19 cellular contexts compared by ENCODE assay signal in genomic region chr17:9055281-9055680, GRCh38. TPM values are rescaled to one million over a fixed set of nuclear protein-coding genes. Genes with fewer than 3 reads are reported as not detected.
DNase-seq lines count a peak whose midpoint lies in the region; FAIRE-seq and TF ChIP-seq lines count a peak whose summit lies in the region.
"Had no signal": no experiment of that assay in that cellular context is flagged by ENCODE, and none has a peak within 500 bp of the region (broad histone marks: within the 10 kb centered on the region; RNA-seq: fewer than 3 reads in every experiment).

No MANE protein-coding gene starts in this region.

- peak overlapping the region; percentile 59 to 66 for H3K4me2 ChIP-seq in H1 (ENCODE audit: insufficient read depth in 1 of 2, low read depth in 2 of 2, low read length in 2 of 2)
- H3K4me2 ChIP-seq: A549, BLaER1 had no signal

- peak overlapping the region; percentile 68 for H2BK20ac ChIP-seq in H1 (ENCODE audit: low read length)

- CTCF ChIA-PET in H1 (lab: Charles Lee; ENCODE audit: partially characterized antibody) = no interaction called here

- H3K9me3 Mint-ChIP-seq in activated T-cell treated with anti-CD3 and anti-CD28 coated beads, Interleukin-2, amount 50 U/mL, for 24 hours = no peaks in the 10 kb centered on the region
- H3K9me3 Mint-ChIP-seq: CD14-positive monocyte; CD4-positive, alpha-beta memory T cell had no signal

- no peak for TF ChIP-seq RAD21 in H1 (IDR thresholded peaks at IDR 0.05 in 1 of 2, conservative IDR thresholded peaks at IDR 0.05 in 1 of 2; ENCODE audit: low read depth in 2 of 2, low read length in 2 of 2)

- H4K20me1 ChIP-seq in H1 (replicated peaks in 1 of 2; ENCODE audit: control insufficient read depth in 1 of 2, insufficient read depth in 2 of 2, low read length in 2 of 2) = no peaks in the 10 kb centered on the region
- H4K20me1 ChIP-seq: BLaER1 had no signal

- H2AFZ ChIP-seq in H1 (ENCODE audit: low read length) = no peak overlapping the region
- H2AFZ ChIP-seq: GM23248 had no signal

- peaks cover 2% of the 10 kb centered on the region for H3K23me2 ChIP-seq in H1 (ENCODE audit: low read depth, low read length)

- H2AK5ac ChIP-seq in H1 (ENCODE audit: low read depth, low read length) = peak overlapping the region; percentile 99

- peak overlapping the region; percentile 8 for H2BK120ac ChIP-seq in H1 (replicated peaks; ENCODE audit: low read depth, low read length)

- peak overlapping the region in 1 of 4 experiments; percentile 52; a peak in 1 of 8 replicates for H3K4me3 ChIP-seq in H1 (ENCODE audit: extremely low read depth in 1 of 4, insufficient read depth in 2 of 4, low read depth in 3 of 4, low read length in 4 of 4)
- peak overlapping the region; percentile 49; the same call in 1 of the 2 replicates for H3K4me3 ChIP-seq in iPS-20b (ENCODE audit: low read length)
- H3K4me3 ChIP-seq: A549, BLaER1, GM23248 had no signal

- no peak overlapping the region for H3K23ac ChIP-seq in H1 (ENCODE audit: insufficient read length)

- no peak overlapping the region for H4K8ac ChIP-seq in H1 (ENCODE audit: extremely low read depth, insufficient read depth, low read length)

- H2BK5ac ChIP-seq in H1 (ENCODE audit: low read depth, low read length) = peak overlapping the region; percentile 86; the same call in 1 of the 2 replicates

- POLR2A ChIA-PET in H1 (lab: Charles Lee; ENCODE audit: partially characterized antibody) = interaction anchor here (1.0 to 1.1 kb wide), 2 partner anchors 19 to 61 kb away, joined by 3 read pairs; no protein-coding TSS in a partner anchor

- H3K79me2 ChIP-seq in H1 (ENCODE audit: control insufficient read depth in 1 of 2, insufficient read depth in 2 of 2, low read length in 2 of 2) = no peaks in the 10 kb centered on the region

- peak overlapping the region; percentile 96 for H3K18ac ChIP-seq in H1 (ENCODE audit: extremely low read depth, low read length)

- no peaks in the 10 kb centered on the region for H3K4me1 Mint-ChIP-seq in activated T-cell treated with anti-CD3 and anti-CD28 coated beads, Interleukin-2, amount 50 U/mL, for 24 hours (ENCODE audit: low read depth)
- H3K4me1 Mint-ChIP-seq: CD14-positive monocyte; CD4-positive, alpha-beta memory T cell had no signal

- H3K9ac ChIP-seq in H1 (replicated peaks in 1 of 4; ENCODE audit: extremely low read depth in 1 of 4, low read depth in 3 of 4, low read length in 3 of 4) = no peak overlapping the region
- no peak overlapping the region for H3K9ac ChIP-seq in iPS-20b (ENCODE audit: low read depth, low read length)
- H3K9ac ChIP-seq: BLaER1, GM23248 had no signal

- no peak for FAIRE-seq in H1 (lab: Jason Lieb, UNC)
- no peak for FAIRE-seq in urothelium cell line (lab: Jason Lieb, UNC)
- FAIRE-seq: A549, GM12892, GM18507, HTR-8/SVneo had no signal

- no peak for TF ChIP-seq POLR2A in H1 (IDR thresholded peaks at IDR 0.05; ENCODE audit: control extremely low read depth in 1 of 2, low read depth in 2 of 2, low read length in 2 of 2)

- H3K4me1 ChIP-seq in H1 (replicated peaks in 1 of 4; ENCODE audit: control insufficient read depth in 3 of 4, insufficient read depth in 4 of 4, low read length in 3 of 4) (peaks cover 10 to 31% (median 25%) of the 10 kb centered on the region in 4 experiments), iPS-20b (ENCODE audit: insufficient read depth, low read length) (peaks cover 24% of the 10 kb centered on the region)
- H3K4me1 ChIP-seq: BLaER1 had no signal

- H3K36me3 ChIP-seq in H1 (ENCODE audit: control insufficient read depth in 2 of 4, insufficient read depth in 4 of 4, low read length in 3 of 4) (no peaks in the 10 kb centered on the region), iPS-20b (ENCODE audit: insufficient read depth, low read depth, low read length) (no peaks in the 10 kb centered on the region)
- H3K36me3 ChIP-seq: BLaER1 had no signal

- H4K91ac ChIP-seq in H1 (replicated peaks; ENCODE audit: insufficient read length, low read length) = peak overlapping the region; percentile 71

- whole genome bisulfite sequencing in H1 (ENCODE audit: extremely low coverage in 1 of 2, insufficient coverage in 1 of 2, insufficient read length in 1 of 2, insufficient replicate concordance in 2 of 2, low coverage in 1 of 2, low lambda C conversion rate in 2 of 2, missing lambda C conversion rate in 1 of 2), 2 experiments = 85% methylated on average over 4 of the region's 4 CpGs; no CpG with 5 or more reads in 1 of the 2 experiments

- no peaks in the 10 kb centered on the region for H3K9me3 ChIP-seq in H1 (ENCODE audit: insufficient read depth in 2 of 2, low read depth in 1 of 2, low read length in 1 of 2)
- H3K9me3 ChIP-seq in iPS-20b (ENCODE audit: insufficient read depth, low read depth, low read length) = no peaks in the 10 kb centered on the region
- H3K9me3 ChIP-seq: A549, BLaER1 had no signal

- no peak overlapping the region for H4K5ac ChIP-seq in H1 (ENCODE audit: insufficient read length, low read depth, low read length)

- H3K27ac ChIP-seq in H1 (ENCODE audit: low read depth, low read length) (no peak overlapping the region), iPS-20b (ENCODE audit: low read length) (no peak overlapping the region), caudate nucleus (ENCODE audit: low read depth, low read length) (no peak overlapping the region)
- H3K27ac ChIP-seq: 22Rv1, A549, BLaER1, GM23248 had no signal

- peaks cover 6% of the 10 kb centered on the region for H3K27me3 Mint-ChIP-seq in activated T-cell treated with anti-CD3 and anti-CD28 coated beads, Interleukin-2, amount 50 U/mL, for 24 hours

- H3K36me3 Mint-ChIP-seq in activated T-cell treated with anti-CD3 and anti-CD28 coated beads, Interleukin-2, amount 50 U/mL, for 24 hours (ENCODE audit: low read depth) = no peaks in the 10 kb centered on the region
- H3K36me3 Mint-ChIP-seq: CD14-positive monocyte; CD4-positive, alpha-beta memory T cell had no signal

- DNase-seq in activated T-cell treated with anti-CD3 and anti-CD28 coated beads, Interleukin-2, amount 50 U/mL, for 24 hours = peak; percentile 5
- DNase-seq in activated T-cell treated with anti-CD3 and anti-CD28 coated beads, Interleukin-2, amount 50 U/mL, for 48 hours = no peak
- no peak for DNase-seq in H1 (ENCODE audit: low read depth in 1 of 2, low spot score in 2 of 2)
- no peak for DNase-seq in urothelium cell line (ENCODE audit: low spot score)
- no peak for DNase-seq in activated CD4-positive, alpha-beta T cell treated with anti-CD3 and anti-CD28 coated beads, Interleukin-2, amount 50 U/mL, for 1 hour
- DNase-seq in caudate nucleus (lab: John Stamatoyannopoulos, UW) = no peak
- DNase-seq: CD4-positive, alpha-beta memory T cell; DMS153; DMS79; GDM1; GM23248 had no signal

- no peak for TF ChIP-seq EP300 in H1 (IDR thresholded peaks at IDR 0.05; ENCODE audit: borderline replicate concordance in 1 of 2, low read depth in 2 of 2, low read length in 2 of 2)

- no peak overlapping the region for H3K27ac Mint-ChIP-seq in activated T-cell treated with anti-CD3 and anti-CD28 coated beads, Interleukin-2, amount 50 U/mL, for 24 hours
- H3K27ac Mint-ChIP-seq: CD4-positive, alpha-beta memory T cell had no signal

- H2BK15ac ChIP-seq in H1 (ENCODE audit: low read length) = peak overlapping the region; percentile 6

- no peak overlapping the region for H3K56ac ChIP-seq in H1 (replicated peaks; ENCODE audit: insufficient read length, low read depth, low read length)

- no peaks in the 10 kb centered on the region for H3K79me1 ChIP-seq in H1 (ENCODE audit: low read depth, low read length)

- H3K27me3 ChIP-seq in H1 (replicated peaks in 1 of 4; ENCODE audit: control insufficient read depth in 3 of 4, extremely low read depth in 1 of 4, insufficient read depth in 3 of 4, low read length in 3 of 4) (peaks cover 3 to 37% (median 32%) of the 10 kb centered on the region in 4 experiments), iPS-20b (ENCODE audit: insufficient read depth, low read length) (peaks cover 65% of the 10 kb centered on the region)
- H3K27me3 ChIP-seq: BLaER1 had no signal

- no peak overlapping the region for H3K4me3 Mint-ChIP-seq in activated T-cell treated with anti-CD3 and anti-CD28 coated beads, Interleukin-2, amount 50 U/mL, for 24 hours
- H3K4me3 Mint-ChIP-seq: CD14-positive monocyte; CD4-positive, alpha-beta memory T cell had no signal

- TF ChIP-seq CTCF in H1 (IDR thresholded peaks at IDR 0.05; ENCODE audit: control extremely low read depth in 1 of 3, insufficient read depth in 1 of 3, low read depth in 1 of 3, low read length in 3 of 3) = no peak

- H3K4ac ChIP-seq in H1 (replicated peaks; ENCODE audit: insufficient read length, low read depth, low read length) = peak overlapping the region; percentile 16

- H3K14ac ChIP-seq in H1 (ENCODE audit: insufficient read length) = no peak overlapping the region

- H2BK12ac ChIP-seq in H1 (ENCODE audit: low read depth, low read length) = peak overlapping the region; percentile 100

TF ChIP-seq in H1, 55 proteins besides CTCF, POLR2A, EP300 and RAD21:
- TF ChIP-seq YY1 (IDR thresholded peaks at IDR 0.05; ENCODE audit: low read depth, low read length) (no peak), BCL11A (IDR thresholded peaks at IDR 0.05; ENCODE audit: low read depth in 2 of 2, low read length in 2 of 2) (no peak), ATF3 (IDR thresholded peaks at IDR 0.05; ENCODE audit: insufficient read depth, low read depth, low read length) (no peak), POU5F1 (IDR thresholded peaks at IDR 0.05; ENCODE audit: low read depth, low read length) (no peak)

RNA-seq across cellular contexts. Expression of gene NTN1, which starts 34.0 kb away (rescaled TPM):
- total RNA-seq in H1 (2021; fragmentation: NEBNext Ultra II Directional; extraction: Animal tissue kit (Norgen Biotek cat#: 25700)) = 2.0 and 2.3 TPM in 2 replicates
- polyA plus RNA-seq in H1 (2011; rRNA removed) = 2.0 and 3.6 TPM in 2 replicates
- 2.2 TPM for polyA plus RNA-seq in H1 (2011; cell fraction: cytosol; rRNA removed)
- polyA plus RNA-seq in H1 (2011; cell fraction: nucleus; rRNA removed) = 4.4 TPM
- 1.5 to 2.2 TPM (median 2.1 TPM) in 4 replicates for polyA plus RNA-seq in H1 (2012, experiment 1 of 2)
- polyA plus RNA-seq in H1 (2012, experiment 2 of 2) = 1.9 TPM
- polyA plus RNA-seq in H1 (2013, experiment 1 of 2) = 2.0 TPM
- polyA plus RNA-seq in H1 (2013, experiment 2 of 2) = 2.1 TPM
- polyA minus RNA-seq in H1 (2011; rRNA and poly(A)+ RNA removed) = 1.2 and 1.4 TPM in 2 replicates
- 2.0 TPM for polyA minus RNA-seq in H1 (2011; cell fraction: cytosol; rRNA and poly(A)+ RNA removed)
- 6.2 TPM for polyA minus RNA-seq in H1 (2011; cell fraction: nucleus; rRNA and poly(A)+ RNA removed)
- total RNA-seq: CD4-positive, alpha-beta memory T cell had no signal
